In genomic region chr9:34651876-34652602, GRCh38 we compare ENCODE assay signal across 8 cellular contexts. TPM values are rescaled to one million over a fixed set of nuclear protein-coding genes. Genes with fewer than 3 reads are reported as not detected.
DNase-seq lines count a peak whose midpoint lies in the region; ATAC-seq, FAIRE-seq and TF ChIP-seq lines count a peak whose summit lies in the region.

TSS of gene IL11RA (plus strand) at chr9:34652185. CDS start at chr9:34655218, 3,033 bp downstream.

- peak; percentile 96 for FAIRE-seq in bronchial epithelial cell (lab: Jason Lieb, UNC)

- peak in 1 of 2 donors; percentile 47 for TF ChIP-seq POLR2A in sigmoid colon (IDR thresholded peaks at IDR 0.05)

- H3K27ac ChIP-seq in sigmoid colon, result peak within 1 kb of the TSS; percentile 83 to 91 (median 88)

- TF ChIP-seq CTCF in AG10803 (conservative IDR thresholded peaks at IDR 0.05; ENCODE audit: low read length), result no peak
- no peak for TF ChIP-seq CTCF in bronchial epithelial cell (IDR thresholded peaks at IDR 0.05; ENCODE audit: insufficient read depth, low read length, severe bottlenecking)
- no peak for TF ChIP-seq CTCF in sigmoid colon (IDR thresholded peaks at IDR 0.05)

- H3K4me3 ChIP-seq in AG10803 (ENCODE audit: low read length) (peak within 1 kb of the TSS; percentile 69), bronchial epithelial cell (ENCODE audit: low read depth, low read length) (peak within 1 kb of the TSS; percentile 15), sigmoid colon (peak within 1 kb of the TSS; percentile 43 to 56 (median 50))

- DNase-seq in AG10803 (ENCODE audit: low read depth) (peak; percentile 94), T-helper 9 cell (peak; percentile 13), bronchial epithelial cell (ENCODE audit: low read depth) (peak; percentile 71), iPS-NIHi11 (ENCODE audit: low spot score) (peak; percentile 95), sigmoid colon (peak; percentile 97)

- no peak for TF ChIP-seq EP300 in sigmoid colon (IDR thresholded peaks at IDR 0.05)

- peaks cover 0 to 80% (median 69%) of the 10 kb centered on the region in 4 donors for H3K4me1 ChIP-seq in sigmoid colon

- H3K36me3 ChIP-seq in bronchial epithelial cell (ENCODE audit: control insufficient read depth, insufficient read depth, low read length) (peaks cover 1% of the 10 kb centered on the region), sigmoid colon (peaks cover 5 to 29% (median 14%) of the 10 kb centered on the region in 4 donors)

- intact Hi-C loops in sigmoid colon (cut with DNase I), result loop anchor here (5.0 kb wide), 1 partner anchor 340 kb away; no protein-coding TSS in a partner anchor

- ATAC-seq in HG02885 (IDR thresholded peaks at IDR 0.05; ENCODE audit: poor library complexity, unreplicated experiment), result peak; percentile 78
- no peak for ATAC-seq in GM18517 (IDR thresholded peaks at IDR 0.05; ENCODE audit: unreplicated experiment)
- no peak for ATAC-seq in GM19467 (IDR thresholded peaks at IDR 0.05; ENCODE audit: unreplicated experiment)

- 6 to 28% methylated on average over 24 of the region's 24 CpGs for WGBS in sigmoid colon, 2 donors

- H3K9me3 ChIP-seq in sigmoid colon, result no peaks in the 10 kb centered on the region

- H3K27me3 ChIP-seq in bronchial epithelial cell (ENCODE audit: control insufficient read depth, insufficient read depth, low read length) (no peaks in the 10 kb centered on the region), sigmoid colon (no peaks in the 10 kb centered on the region)

RNA-seq across cellular contexts. Expression of gene IL11RA, which starts in this region (rescaled TPM):
- total RNA-seq in bronchial epithelial cell (0.79 and 1.0 TPM in 2 replicates), sigmoid colon (100 to 1,000 TPM in 1 of 4 donors, 10 to 100 TPM in 3; 67.3 to 110 (median 90.7) TPM)
- 10 to 100 TPM in 1 of 3 donors, 1 to 10 TPM in 2; 1.4 to 14.8 (median 7.2) TPM for polyA plus RNA-seq in sigmoid colon

Comparison
In these comparisons a context has a peak if more than half of its experiments do, and no peak if none do; other contexts are left out.
1. RNA of gene IL11RA (total RNA-seq): 67.3 to 110 TPM in sigmoid colon; 0.79 to 1.0 TPM in bronchial epithelial cell; every median in the first group is over 10 times any median in the second.
2. DNase-seq: peak in every context shown above with its lines; median percentile 97 in sigmoid colon; 95 in iPS-NIHi11; 94 in AG10803; 71 in bronchial epithelial cell; 13 in T-helper 9 cell.
3. H3K4me3 ChIP-seq: peak in every context shown above with its lines; median percentile 69 in AG10803; 50 in sigmoid colon; 15 in bronchial epithelial cell.